ENCODE assay signal across 15 cellular contexts in the genomic region with DNA sequence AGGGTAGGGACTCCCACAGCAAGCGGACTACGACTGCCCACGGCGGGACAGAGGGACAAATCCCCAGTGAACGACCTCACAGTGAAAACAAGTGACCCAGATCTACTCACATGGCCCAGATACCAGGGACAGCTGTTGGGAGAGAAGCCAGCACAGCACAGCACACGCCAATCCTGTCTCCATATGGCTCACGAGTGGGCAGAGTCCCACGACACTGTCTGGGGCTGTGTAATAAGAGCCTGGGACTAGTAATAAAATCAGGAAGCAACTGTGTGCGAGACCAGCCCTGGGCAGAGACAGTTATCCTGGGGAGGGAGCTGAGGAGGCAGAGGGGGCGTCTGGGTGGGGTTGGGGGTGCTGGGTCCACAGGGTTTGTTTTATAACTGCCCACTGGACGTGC.
"Had no signal": no experiment of that assay in that cellular context is flagged by ENCODE, and none has a peak within 500 bp of the region (broad histone marks: within the 10 kb centered on the region; RNA-seq: fewer than 3 reads in every experiment).

No MANE protein-coding gene starts in this region.

- H3K4me2 ChIP-seq: hepatocyte, smooth muscle cell had no signal

- DNase-seq: activated CD4-positive, alpha-beta memory T cell treated with anti-CD3 and anti-CD28 coated beads for 36 hours; activated CD8-positive, alpha-beta memory T cell treated with anti-CD3 and anti-CD28 coated beads, Interleukin-2, amount 10 ng/mL, durations not matched to agents 7 days and 5 days; activated effector memory CD4-positive, alpha-beta T cell treated with Interleukin-2 at 50 U/mL for 16 hours; activated T-cell treated with anti-CD3 and anti-CD28 coated beads, Interleukin-2, amount 50 U/mL, for 24 hours; amniotic stem cell; islet precursor cell; left lung; mammary epithelial cell; naive thymus-derived CD4-positive, alpha-beta T cell; T-helper 1 cell had no signal

- H3K4me1 ChIP-seq: left lung, right atrium auricular region had no signal

- H3K4me3 ChIP-seq: hepatocyte, left lung, right atrium auricular region, smooth muscle cell, thoracic aorta had no signal

- ATAC-seq: activated CD8-positive, alpha-beta memory T cell treated with anti-CD3 and anti-CD28 coated beads, Interleukin-2, amount 10 ng/mL, durations not matched to agents 7 days and 5 days; left lung; naive thymus-derived CD4-positive, alpha-beta T cell had no signal

- H3K9me3 ChIP-seq: left lung, neutrophil, right atrium auricular region, thoracic aorta had no signal

- H3K27me3 ChIP-seq: hepatocyte, left lung, neutrophil, right atrium auricular region had no signal

- H3K36me3 ChIP-seq: left lung, neutrophil, right atrium auricular region, thoracic aorta had no signal
